7 cellular contexts compared by ENCODE assay signal in the genomic region with DNA sequence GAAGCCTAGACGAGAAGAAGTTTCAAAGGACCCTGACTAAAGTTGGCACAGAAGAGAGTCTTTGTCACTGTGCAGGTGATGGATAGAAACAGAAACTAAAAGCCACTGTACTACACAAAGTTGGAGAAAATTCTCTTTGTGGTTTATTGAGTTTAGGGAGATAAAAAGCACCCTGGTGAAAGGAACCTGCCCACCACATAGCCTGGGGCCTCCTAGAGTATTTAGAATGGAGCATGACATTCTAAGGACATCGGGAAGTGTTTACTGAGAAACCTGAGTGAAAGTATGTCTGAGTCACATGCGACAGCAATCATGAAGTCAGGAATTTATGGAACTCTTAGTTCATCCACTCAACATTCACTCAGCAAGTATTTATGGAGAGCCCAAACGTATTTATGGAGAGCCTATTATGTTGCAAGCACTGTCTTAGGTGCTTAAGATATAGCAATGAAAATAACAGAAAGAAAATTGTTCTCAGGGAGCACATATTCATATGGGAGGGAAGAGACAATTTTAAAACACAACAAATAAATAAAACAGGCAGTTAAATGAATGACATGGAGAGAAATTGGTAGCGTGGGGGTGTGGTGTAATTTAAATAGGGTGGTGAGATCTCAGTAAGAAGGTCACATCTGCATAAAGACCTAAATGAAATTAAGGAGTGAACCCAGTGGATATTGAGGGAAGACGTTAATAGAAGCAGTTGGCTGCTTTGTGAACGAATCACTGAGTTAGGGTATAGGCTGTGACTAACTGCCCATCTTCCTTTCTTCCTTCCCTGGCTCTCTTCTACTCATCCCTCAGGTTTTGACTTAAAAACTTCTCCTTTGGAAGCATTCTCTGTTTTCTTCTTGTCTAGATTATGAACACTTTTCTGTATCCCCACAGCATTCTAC.
DNase-seq lines count a peak whose midpoint lies in the region; ATAC-seq and TF ChIP-seq lines count a peak whose summit lies in the region.

No MANE protein-coding gene starts in this region.

- peak overlapping the region; percentile 65 for H3K4me2 ChIP-seq in OCI-LY3 (ENCODE audit: low read length)

- H3K79me2 ChIP-seq in OCI-LY3 (ENCODE audit: low read length) = peaks cover 47% of the 10 kb centered on the region

- H3K27ac ChIP-seq in OCI-LY3 (ENCODE audit: low read length) = peak overlapping the region; percentile 66

- TF ChIP-seq CTCF in OCI-LY3 (IDR thresholded peaks at IDR 0.05; ENCODE audit: low read depth, low read length) (no peak), epithelial cell of esophagus (IDR thresholded peaks at IDR 0.05; ENCODE audit: insufficient read depth, low read depth, low read length, missing control alignments) (no peak)

- H3K36me3 Mint-ChIP-seq in stimulated activated memory B cell treated with anti-CD40 and anti-IgM and Interleukin-4, amounts not matched to agents 10 μg/mL and 1 μg/mL and 100 μg/mL, for 72 hours = no peaks in the 10 kb centered on the region

- H3K4me3 Mint-ChIP-seq in stimulated activated memory B cell treated with anti-CD40 and anti-IgM and Interleukin-4, amounts not matched to agents 10 μg/mL and 1 μg/mL and 100 μg/mL, for 72 hours = no peak overlapping the region

- no peaks in the 10 kb centered on the region for H3K9me3 Mint-ChIP-seq in stimulated activated memory B cell treated with anti-CD40 and anti-IgM and Interleukin-4, amounts not matched to agents 10 μg/mL and 1 μg/mL and 100 μg/mL, for 72 hours

- DNase-seq in epithelial cell of esophagus (ENCODE audit: low read depth) (peak; percentile 93), NCI-H774 (lab: John Stamatoyannopoulos, UW) (no peak)
- DNase-seq in stimulated activated CD4-positive, alpha-beta T cell treated with anti-CD3 and anti-CD28 coated beads, Interleukin-4, amount 100 ng/mL, for 24 hours = no peak

- no peaks in the 10 kb centered on the region for H4K20me1 ChIP-seq in OCI-LY3 (ENCODE audit: insufficient read depth, low read length)

- no peaks in the 10 kb centered on the region for H3K36me3 ChIP-seq in OCI-LY3 (replicated peaks; ENCODE audit: low read depth, low read length)

- peaks cover 47% of the 10 kb centered on the region for H3K4me1 Mint-ChIP-seq in stimulated activated memory B cell treated with anti-CD40 and anti-IgM and Interleukin-4, amounts not matched to agents 10 μg/mL and 1 μg/mL and 100 μg/mL, for 72 hours

- peak; percentile 75 for ATAC-seq in GM18505 (IDR thresholded peaks at IDR 0.05; ENCODE audit: unreplicated experiment)
- peak; percentile 65 for ATAC-seq in HG02610 (IDR thresholded peaks at IDR 0.05; ENCODE audit: unreplicated experiment)
- no peak for ATAC-seq in stimulated activated memory B cell treated with anti-CD40 and anti-IgM and Interleukin-4, amounts not matched to agents 10 μg/mL and 1 μg/mL and 100 μg/mL, for 72 hours

- peak overlapping the region; percentile 90 for H2AFZ ChIP-seq in OCI-LY3 (ENCODE audit: low read depth, low read length)

- peaks cover 59% of the 10 kb centered on the region for H3K4me1 ChIP-seq in OCI-LY3 (ENCODE audit: low read length)

- no peaks in the 10 kb centered on the region for H3K27me3 Mint-ChIP-seq in stimulated activated memory B cell treated with anti-CD40 and anti-IgM and Interleukin-4, amounts not matched to agents 10 μg/mL and 1 μg/mL and 100 μg/mL, for 72 hours

- H3K27me3 ChIP-seq in OCI-LY3 (ENCODE audit: low read depth, low read length) = no peaks in the 10 kb centered on the region

- peak overlapping the region; percentile 46 for H3K27ac Mint-ChIP-seq in stimulated activated memory B cell treated with anti-CD40 and anti-IgM and Interleukin-4, amounts not matched to agents 10 μg/mL and 1 μg/mL and 100 μg/mL, for 72 hours

- no peak for TF ChIP-seq POLR2A in GM18505 (IDR thresholded peaks at IDR 0.05; ENCODE audit: borderline replicate concordance, extremely low read depth, insufficient read depth, insufficient read length)

- no peaks in the 10 kb centered on the region for H3K9me3 ChIP-seq in OCI-LY3 (ENCODE audit: insufficient read depth, low read length)

- peak overlapping the region; percentile 45 for H3K9ac ChIP-seq in OCI-LY3 (ENCODE audit: low read length)

- H3K4me3 ChIP-seq in OCI-LY3 (ENCODE audit: low read length) (peak overlapping the region; percentile 56), epithelial cell of esophagus (ENCODE audit: low read length) (peak overlapping the region; percentile 6)
